ENCODE assay signal across 8 cellular contexts in the genomic region with DNA sequence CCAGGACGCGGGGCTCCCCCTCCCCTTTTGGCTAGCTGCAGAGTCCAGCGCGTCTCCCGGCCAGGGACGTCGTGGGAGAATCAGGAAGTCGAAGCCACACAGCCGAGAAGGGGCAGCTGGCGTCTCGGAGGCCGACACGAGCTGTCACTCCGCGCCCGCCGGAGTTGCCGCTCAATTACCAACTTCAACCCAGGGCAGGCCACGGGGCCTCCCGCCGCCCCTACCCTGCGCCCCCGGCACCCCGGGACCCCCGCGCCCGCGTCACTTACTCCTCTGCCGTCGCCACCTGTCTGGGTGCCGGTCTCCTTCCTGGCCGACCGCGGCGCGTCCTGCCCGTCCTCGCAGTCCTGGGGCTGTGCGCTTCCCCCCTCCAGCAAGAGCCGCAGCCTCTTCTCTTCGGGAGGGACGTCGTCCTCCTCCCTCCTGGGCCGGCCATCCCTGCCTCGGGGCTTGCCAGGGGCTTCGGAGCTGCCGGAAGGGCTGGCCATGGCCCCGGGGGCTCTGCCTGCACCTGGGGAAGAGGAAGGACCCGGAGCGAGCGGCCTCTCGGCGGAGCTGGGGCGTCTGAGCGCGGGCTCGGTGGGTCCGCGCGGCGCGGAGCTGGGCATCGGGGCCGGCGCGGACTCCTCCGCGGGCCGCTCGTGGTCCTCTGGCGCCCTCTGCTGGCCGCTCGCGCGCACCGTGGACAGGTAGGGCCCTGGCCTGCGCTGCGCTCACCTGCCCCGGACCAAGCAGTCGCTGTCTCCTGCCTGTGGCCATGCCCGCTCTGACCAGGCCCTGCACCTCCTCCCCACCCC.
A peak's percentile ranks its signal among the peaks of the same experiment; 100 is the strongest.
DNase-seq lines count a peak whose midpoint lies in the region; ATAC-seq, FAIRE-seq and TF ChIP-seq lines count a peak whose summit lies in the region.
"Not testable (repeated sequence)": the region's sequence is repeated elsewhere in the genome, so short reads cannot be mapped to it uniquely, and the experiment has no call there.

No MANE protein-coding gene starts in this region.

- TF ChIP-seq POLR2A in erythroblast (IDR thresholded peaks at IDR 0.05; ENCODE audit: low read length); right lobe of liver (IDR thresholded peaks at IDR 0.05): not testable (repeated sequence)

- ATAC-seq in right lobe of liver: peak; percentile 78 to 86 (median 82)
- not testable (repeated sequence) for ATAC-seq in aorta (ENCODE audit: low FRiP score)

- H3K4me1 ChIP-seq in right lobe of liver; small intestine (ENCODE audit: control insufficient read depth in 2 of 2, insufficient read depth in 1 of 2, low read depth in 1 of 2, low read length in 1 of 2); aorta (ENCODE audit: control insufficient read depth in 1 of 2, insufficient read depth in 2 of 2, low read length in 2 of 2): not testable (repeated sequence)

- DNase-seq in G401 (ENCODE audit: low spot score) (peak; percentile 27), T follicular helper cell (ENCODE audit: low read depth) (peak; percentile 57), erythroblast (lab: John Stamatoyannopoulos, UW) (peak; percentile 59 to 84), right lobe of liver (peak; percentile 71 to 80 (median 79)), small intestine (peak; percentile 44), aorta (peak; percentile 56 to 87)
- peak; percentile 90 for DNase-seq in activated effector memory CD4-positive, alpha-beta T cell treated with anti-CD3 and anti-CD28 coated beads, Interleukin-2, amount 50 U/mL, for 16 hours

- TF ChIP-seq CTCF in LNCAP (IDR thresholded peaks at IDR 0.05): peak; percentile 39; the same call in 1 of the 2 replicates
- peak in 3 of 4 donors; percentile 53 to 74 (median 67) for TF ChIP-seq CTCF in right lobe of liver (IDR thresholded peaks at IDR 0.05)

- H3K27ac ChIP-seq in right lobe of liver; small intestine (ENCODE audit: low read depth in 1 of 2, low read length in 1 of 2); aorta (ENCODE audit: low read depth in 1 of 2, low read length in 2 of 2): not testable (repeated sequence)

- not testable (repeated sequence) for FAIRE-seq in small intestine (lab: Jason Lieb, UNC)

- in situ Hi-C loops in G401 (cut with HindIII; ENCODE audit: low sequenced_read_pairs): not testable (repeated sequence)

- peak overlapping the region in 1 of 3 donors; percentile 18 for H3K4me3 ChIP-seq in right lobe of liver
- H3K4me3 ChIP-seq in small intestine (ENCODE audit: low read depth in 1 of 2, low read length in 2 of 2): peak overlapping the region in 1 of 2 donors; percentile 18
- peak overlapping the region in 1 of 2 donors; percentile 36 for H3K4me3 ChIP-seq in aorta (ENCODE audit: low read length in 2 of 2)

- intact Hi-C loops in right lobe of liver (cut with DNase I); aorta (cut with DNase I): not testable (repeated sequence)

- not testable (repeated sequence) for H3K36me3 ChIP-seq in right lobe of liver; small intestine (ENCODE audit: control insufficient read depth in 2 of 2, insufficient read depth in 2 of 2, low read length in 2 of 2); aorta (ENCODE audit: control insufficient read depth in 1 of 2, insufficient read depth in 2 of 2, low read length in 1 of 2)

- not testable (repeated sequence) for H3K9me3 ChIP-seq in right lobe of liver; small intestine (ENCODE audit: control insufficient read depth, low read depth); aorta (ENCODE audit: control insufficient read depth, low read length)

- not testable (repeated sequence) for H3K27me3 ChIP-seq in right lobe of liver; small intestine (ENCODE audit: control insufficient read depth in 2 of 2, insufficient read depth in 2 of 2, low read length in 2 of 2); aorta (ENCODE audit: control insufficient read depth in 1 of 2, insufficient read depth in 2 of 2, low read length in 1 of 2)

- WGBS in right lobe of liver (ENCODE audit: insufficient coverage, low coverage, low lambda C conversion rate, missing lambda C conversion rate): no CpG with 5 or more reads among the region's 81 CpGs
- 0 to 2% (median 1%) methylated on average over 5 to 81 of the region's 81 CpGs for WGBS in small intestine, 3 donors
- 0 to 1% methylated on average over 21 to 81 of the region's 81 CpGs for WGBS in aorta, 2 donors

Comparison
In these comparisons a context has a peak if more than half of its experiments do, and no peak if none do; other contexts are left out.
1. DNase-seq: peak in every context shown above with its lines; median percentile 90 in activated effector memory CD4-positive, alpha-beta T cell treated with anti-CD3 and anti-CD28 coated beads, Interleukin-2, amount 50 U/mL, for 16 hours; 79 in right lobe of liver; 72 in erythroblast; 72 in aorta; 57 in T follicular helper cell; 44 in small intestine; 27 in G401.